In genomic region chr4:28225689-28226353, GRCh38 we compare ENCODE assay signal across 18 cellular contexts.
A peak's percentile ranks its signal among the peaks of the same experiment; 100 is the strongest.
DNase-seq lines count a peak whose midpoint lies in the region; ATAC-seq, FAIRE-seq and TF ChIP-seq lines count a peak whose summit lies in the region.
"Had no signal": no experiment of that assay in that cellular context is flagged by ENCODE, and none has a peak within 500 bp of the region (broad histone marks: within the 10 kb centered on the region; RNA-seq: fewer than 3 reads in every experiment).

No MANE protein-coding gene starts in this region.

- POLR2A ChIA-PET in CD8-positive, alpha-beta memory T cell (lab: Charles Lee), result no interaction called here

- H3K4me1 Mint-ChIP-seq in CD8-positive, alpha-beta memory T cell, result no peaks in the 10 kb centered on the region
- H3K4me1 Mint-ChIP-seq: activated naive CD8-positive, alpha-beta T cell treated with anti-CD3 and anti-CD28 coated beads, Interleukin-2, amount 50 U/mL, for 24 hours; central memory CD8-positive, alpha-beta T cell had no signal

- intact Hi-C loops in dorsolateral prefrontal cortex (cut with DNase I), result loop anchor here in 1 of 2 donors (5.0 kb wide), 1 partner anchor 51 kb away; no protein-coding TSS in a partner anchor
- intact Hi-C loops in right lobe of liver (cut with DNase I), result no loop called here

- H3K36me3 ChIP-seq in right lobe of liver, result no peaks in the 10 kb centered on the region
- no peaks in the 10 kb centered on the region for H3K36me3 ChIP-seq in CD8-positive, alpha-beta memory T cell (ENCODE audit: insufficient read depth, low read length)
- H3K36me3 ChIP-seq: ovary, SJCRH30 had no signal

- H3K27ac ChIP-seq in dorsolateral prefrontal cortex (peak overlapping the region in 52 of 59 donors; percentile 8 to 92 (median 80)), right lobe of liver (no peak overlapping the region)
- no peak overlapping the region for H3K27ac ChIP-seq in CD8-positive, alpha-beta memory T cell (ENCODE audit: low read depth, low read length)
- H3K27ac ChIP-seq: ovary, SJCRH30 had no signal

- no peaks in the 10 kb centered on the region for H3K36me3 Mint-ChIP-seq in CD8-positive, alpha-beta memory T cell

- peak; percentile 60 for FAIRE-seq in D721Med (lab: Jason Lieb, UNC)
- FAIRE-seq: urothelium cell line had no signal

- H3K4me3 ChIP-seq in dorsolateral prefrontal cortex (peak overlapping the region in 27 of 59 donors; percentile 1 to 57 (median 19)), right lobe of liver (no peak overlapping the region)
- no peak overlapping the region for H3K4me3 ChIP-seq in CD8-positive, alpha-beta memory T cell (ENCODE audit: low read length)
- H3K4me3 ChIP-seq: ovary, SJCRH30 had no signal

- 19% methylated on average over 4 of the region's 4 CpGs for WGBS in right lobe of liver (ENCODE audit: insufficient coverage, low coverage, low lambda C conversion rate, missing lambda C conversion rate)

- H3K27me3 Mint-ChIP-seq in CD8-positive, alpha-beta memory T cell, result no peaks in the 10 kb centered on the region
- H3K27me3 Mint-ChIP-seq: activated naive CD8-positive, alpha-beta T cell treated with anti-CD3 and anti-CD28 coated beads, Interleukin-2, amount 50 U/mL, for 24 hours; central memory CD8-positive, alpha-beta T cell had no signal

- DNase-seq in D721Med (ENCODE audit: insufficient read length, low spot score) (no peak), NCI-H774 (lab: John Stamatoyannopoulos, UW) (peak; percentile 1), dorsolateral prefrontal cortex (no peak), right lobe of liver (no peak), KG1 (lab: John Stamatoyannopoulos, UW) (no peak), occipital lobe (lab: John Stamatoyannopoulos, UW) (no peak)
- DNase-seq in CD8-positive, alpha-beta memory T cell, result no peak
- DNase-seq: activated CD4-positive, alpha-beta T cell treated with anti-CD3 and anti-CD28 coated beads, Interleukin-2, amount 50 U/mL, for 4 hours; activated naive CD8-positive, alpha-beta T cell treated with anti-CD3 and anti-CD28 coated beads, Interleukin-2, amount 50 U/mL, for 24 hours; Kasumi-1; NCI-H187 treated with DMSO at 0.1 percent for 48 hours; ovary; stimulated activated naive CD8-positive, alpha-beta T cell treated with anti-CD3 and anti-CD28 coated beads, Interleukin-15, Interleukin-2, amounts not matched to agents 100 U/mL and 50 U/mL, for 24 hours had no signal

- H3K4me3 Mint-ChIP-seq in CD8-positive, alpha-beta memory T cell, result no peak overlapping the region
- H3K4me3 Mint-ChIP-seq: activated naive CD8-positive, alpha-beta T cell treated with anti-CD3 and anti-CD28 coated beads, Interleukin-2, amount 50 U/mL, for 24 hours; central memory CD8-positive, alpha-beta T cell; HFFc6 had no signal

- ATAC-seq in right lobe of liver (peak; percentile 64 to 84 (median 76)), GM21786 (IDR thresholded peaks at IDR 0.05; ENCODE audit: unreplicated experiment) (no peak)
- ATAC-seq: activated naive CD8-positive, alpha-beta T cell treated with anti-CD3 and anti-CD28 coated beads, Interleukin-2, amount 50 U/mL, for 24 hours; stimulated activated naive CD8-positive, alpha-beta T cell treated with anti-CD3 and anti-CD28 coated beads, Interleukin-15, Interleukin-2, amounts not matched to agents 100 U/mL and 50 U/mL, for 24 hours had no signal

- no peaks in the 10 kb centered on the region for H3K27me3 ChIP-seq in dorsolateral prefrontal cortex
- H3K27me3 ChIP-seq in right lobe of liver, result no peaks in the 10 kb centered on the region
- no peaks in the 10 kb centered on the region for H3K27me3 ChIP-seq in CD8-positive, alpha-beta memory T cell (ENCODE audit: insufficient read depth, low read length, poor library complexity, severe bottlenecking)
- H3K27me3 ChIP-seq: ovary, SJCRH30 had no signal

- H3K9me3 ChIP-seq in right lobe of liver, result no peaks in the 10 kb centered on the region
- H3K9me3 ChIP-seq in CD8-positive, alpha-beta memory T cell (ENCODE audit: low read length), result no peaks in the 10 kb centered on the region
- H3K9me3 ChIP-seq: ovary, SJCRH30 had no signal

- H3K27ac Mint-ChIP-seq in CD8-positive, alpha-beta memory T cell, result no peak overlapping the region
- H3K27ac Mint-ChIP-seq: activated naive CD8-positive, alpha-beta T cell treated with anti-CD3 and anti-CD28 coated beads, Interleukin-2, amount 50 U/mL, for 24 hours; HFFc6 had no signal

- TF ChIP-seq POLR2A in right lobe of liver (IDR thresholded peaks at IDR 0.05), result no peak

- no peaks in the 10 kb centered on the region for H3K4me1 ChIP-seq in right lobe of liver
- H3K4me1 ChIP-seq in CD8-positive, alpha-beta memory T cell (ENCODE audit: insufficient read depth, low read length), result no peaks in the 10 kb centered on the region

- peaks cover 2 to 18% (median 14%) of the 10 kb centered on the region in 5 donors for H3K9me3 Mint-ChIP-seq in CD8-positive, alpha-beta memory T cell
- H3K9me3 Mint-ChIP-seq: HFFc6 had no signal

- TF ChIP-seq CTCF in D721Med (IDR thresholded peaks at IDR 0.05; ENCODE audit: insufficient read depth, missing control alignments), result peak; percentile 32
- TF ChIP-seq CTCF in dorsolateral prefrontal cortex (IDR thresholded peaks at IDR 0.05 in 54 of 56, conservative IDR thresholded peaks at IDR 0.05 in 2 of 56; ENCODE audit: low read depth in 1 of 56, partially characterized antibody in 56 of 56), result peak in 51 of 56 donors; percentile 8 to 65 (median 43)
- peak in 2 of 4 donors; percentile 33 to 37 for TF ChIP-seq CTCF in right lobe of liver (IDR thresholded peaks at IDR 0.05)

- CTCF ChIA-PET in CD8-positive, alpha-beta memory T cell (lab: Charles Lee), result no interaction called here

Comparison
In these comparisons a context has a peak if more than half of its experiments do, and no peak if none do; other contexts are left out.
1. H3K27ac ChIP-seq: peak in dorsolateral prefrontal cortex (52 of 59); none in right lobe of liver (0 of 3) and CD8-positive, alpha-beta memory T cell (single experiment).